ENCODE assay signal across 14 cellular contexts in genomic region chr22:39547587-39547947, GRCh38. TPM values are rescaled to one million over a fixed set of nuclear protein-coding genes. Genes with fewer than 3 reads are reported as not detected.
DNase-seq lines count a peak whose midpoint lies in the region; TF ChIP-seq lines count a peak whose summit lies in the region.
"Had no signal": no experiment of that assay in that cellular context is flagged by ENCODE, and none has a peak within 500 bp of the region (broad histone marks: within the 10 kb centered on the region; RNA-seq: fewer than 3 reads in every experiment).

No MANE protein-coding gene starts in this region.

- H3K4me3 Mint-ChIP-seq in brain: peak overlapping the region in 3 of 5 experiments; percentile 10 to 60 (median 42)
- H3K4me3 Mint-ChIP-seq: CD8-positive, alpha-beta T cell had no signal

- intact Hi-C loops in dorsolateral prefrontal cortex (cut with DNase I): no loop called here
- intact Hi-C loops in prostate gland (cut with DNase I): no loop called here

- no peak for DNase-seq in dorsolateral prefrontal cortex
- no peak for DNase-seq in Ammon's horn (ENCODE audit: low spot score)
- DNase-seq in OCI-M2 (lab: John Stamatoyannopoulos, UW; ENCODE audit: unreplicated experiment): no peak
- no peak for DNase-seq in iPS-NIHi11 (ENCODE audit: low spot score)
- no peak for DNase-seq in prostate gland (ENCODE audit: low spot score)
- DNase-seq: Calu3; CD8-positive, alpha-beta T cell; GF-D8 had no signal

- peaks cover 60% of the 10 kb centered on the region for H3K27me3 Mint-ChIP-seq in brain

- H3K4me1 ChIP-seq in BLaER1 (peaks cover 66% of the 10 kb centered on the region), prostate gland (replicated peaks) (no peaks in the 10 kb centered on the region)
- peaks cover 18 to 56% (median 49%) of the 10 kb centered on the region in 10 experiments for H3K4me1 ChIP-seq in BLaER1 treated with 17β-estradiol and CSF1 and Interleukin-3, amounts not matched to agents 10 nM and 100 nM
- H3K4me1 ChIP-seq: HAP-1 had no signal

- H3K27ac Mint-ChIP-seq in brain: peak overlapping the region in 3 of 5 experiments; percentile 30 to 87 (median 66)
- H3K27ac Mint-ChIP-seq: CD8-positive, alpha-beta T cell had no signal

- TF ChIP-seq CTCF in brain (conservative IDR thresholded peaks at IDR 0.05): no peak
- no peak for TF ChIP-seq CTCF in dorsolateral prefrontal cortex (IDR thresholded peaks at IDR 0.05 in 54 of 56, conservative IDR thresholded peaks at IDR 0.05 in 2 of 56; ENCODE audit: low read depth in 1 of 56, partially characterized antibody in 56 of 56)
- TF ChIP-seq CTCF in prostate gland (IDR thresholded peaks at IDR 0.05): no peak

- no peak for TF ChIP-seq POLR2A in prostate gland (IDR thresholded peaks at IDR 0.05)

- no peaks in the 10 kb centered on the region for H3K9me3 ChIP-seq in BLaER1
- no peaks in the 10 kb centered on the region for H3K9me3 ChIP-seq in BLaER1 treated with 17β-estradiol and CSF1 and Interleukin-3, amounts not matched to agents 10 nM and 100 nM (replicated peaks in 1 of 11)
- H3K9me3 ChIP-seq in prostate gland: no peaks in the 10 kb centered on the region
- H3K9me3 ChIP-seq: HAP-1 had no signal

- no peak overlapping the region for H3K4me3 ChIP-seq in BLaER1
- no peak overlapping the region for H3K4me3 ChIP-seq in BLaER1 treated with 17β-estradiol and CSF1 and Interleukin-3, amounts not matched to agents 10 nM and 100 nM
- peak overlapping the region in 3 of 59 donors; percentile 7 to 15 (median 9) for H3K4me3 ChIP-seq in dorsolateral prefrontal cortex
- no peak overlapping the region for H3K4me3 ChIP-seq in prostate gland
- H3K4me3 ChIP-seq: GM23248, HAP-1, K562 had no signal

- peaks cover 0 to 8% (median 0%) of the 10 kb centered on the region in 5 experiments for H3K9me3 Mint-ChIP-seq in brain

- no peaks in the 10 kb centered on the region for H3K36me3 Mint-ChIP-seq in brain
- H3K36me3 Mint-ChIP-seq: CD8-positive, alpha-beta T cell had no signal

- H3K27me3 ChIP-seq in BLaER1 (no peaks in the 10 kb centered on the region), dorsolateral prefrontal cortex (peaks cover 0 to 69% (median 0%) of the 10 kb centered on the region in 45 donors), prostate gland (replicated peaks; ENCODE audit: insufficient read depth) (no peaks in the 10 kb centered on the region)
- peaks cover 0 to 4% (median 0%) of the 10 kb centered on the region in 11 experiments; a peak in 1 of 22 replicates for H3K27me3 ChIP-seq in BLaER1 treated with 17β-estradiol and CSF1 and Interleukin-3, amounts not matched to agents 10 nM and 100 nM

- no peaks in the 10 kb centered on the region for H3K36me3 ChIP-seq in BLaER1
- H3K36me3 ChIP-seq in BLaER1 treated with 17β-estradiol and CSF1 and Interleukin-3, amounts not matched to agents 10 nM and 100 nM: no peaks in the 10 kb centered on the region
- H3K36me3 ChIP-seq in prostate gland: no peaks in the 10 kb centered on the region
- H3K36me3 ChIP-seq: HAP-1 had no signal

- H3K27ac ChIP-seq in BLaER1 (no peak overlapping the region), dorsolateral prefrontal cortex (peak overlapping the region in 52 of 59 donors; percentile 0 to 84 (median 69)), prostate gland (no peak overlapping the region)
- no peak overlapping the region for H3K27ac ChIP-seq in BLaER1 treated with 17β-estradiol and CSF1 and Interleukin-3, amounts not matched to agents 10 nM and 100 nM
- H3K27ac ChIP-seq: GM23248 had no signal

- H3K9ac ChIP-seq in BLaER1: no peak overlapping the region
- H3K9ac ChIP-seq in BLaER1 treated with 17β-estradiol and CSF1 and Interleukin-3, amounts not matched to agents 10 nM and 100 nM: no peak overlapping the region
- H3K9ac ChIP-seq: GM23248 had no signal

- peaks cover 14% of the 10 kb centered on the region for H4K20me1 ChIP-seq in BLaER1
- H4K20me1 ChIP-seq in BLaER1 treated with 17β-estradiol and CSF1 and Interleukin-3, amounts not matched to agents 10 nM and 100 nM: peaks cover 0 to 33% (median 0%) of the 10 kb centered on the region in 11 experiments; a peak in 5 of 22 replicates

- peaks cover 51% of the 10 kb centered on the region for H3K4me1 Mint-ChIP-seq in brain

- peak overlapping the region; percentile 71 for H3K4me2 ChIP-seq in BLaER1
- H3K4me2 ChIP-seq in BLaER1 treated with 17β-estradiol and CSF1 and Interleukin-3, amounts not matched to agents 10 nM and 100 nM: peak overlapping the region; percentile 57 to 84 (median 73); a peak in 20 of 22 replicates

- WGBS in prostate gland: 40% methylated on average over 2 of the region's 2 CpGs

RNA-seq across cellular contexts. Expression of gene RPS19BP1, which starts 15.0 kb away (rescaled TPM):
- 116 TPM for polyA plus RNA-seq in brain (ENCODE audit: insufficient read depth, low read depth, low replicate concordance)
- 100 to 1,000 TPM in 2 of 120 experiments, 10 to 100 TPM in 118; 44.3 to 109 (median 63.6) TPM for total RNA-seq in dorsolateral prefrontal cortex
- 100 to 1,000 TPM; 186 to 264 TPM for total RNA-seq in prostate gland

RNA-seq across cellular contexts. Expression of gene CACNA1I, which starts 23.0 kb away (rescaled TPM):
- 2.2 TPM for polyA plus RNA-seq in brain (ENCODE audit: insufficient read depth, low read depth, low replicate concordance)
- total RNA-seq in dorsolateral prefrontal cortex (10 to 100 TPM in 119 of 120 experiments, 1 to 10 TPM in 1; 7.4 to 42.2 (median 25.6) TPM), prostate gland (under 1 TPM; 0.05 to 0.68 TPM)
- total RNA-seq: GM23248 had no signal
- polyA plus RNA-seq: GM23248 had no signal

RNA-seq across cellular contexts. Expression of gene ATF4, which starts 27.2 kb away (rescaled TPM):
- 435 TPM for polyA plus RNA-seq in brain (ENCODE audit: insufficient read depth, low read depth, low replicate concordance)
- total RNA-seq in dorsolateral prefrontal cortex: 100 to 1,000 TPM; 110 to 287 (median 161) TPM
- total RNA-seq in prostate gland: 100 to 1,000 TPM; 294 to 334 TPM

RNA-seq across cellular contexts. Expression of gene MIEF1, which starts 45.5 kb away (rescaled TPM):
- polyA plus RNA-seq in brain (ENCODE audit: insufficient read depth, low read depth, low replicate concordance): 22.5 TPM
- 10 to 100 TPM; 21.3 to 40.7 (median 28.0) TPM for total RNA-seq in dorsolateral prefrontal cortex
- 10 to 100 TPM; 24.0 to 38.6 TPM for total RNA-seq in prostate gland

Comparison
In these comparisons a context has a peak if more than half of its experiments do, and no peak if none do; other contexts are left out.
1. H3K27ac ChIP-seq: peak in dorsolateral prefrontal cortex (52 of 59); none in BLaER1 (single experiment), BLaER1 treated with 17β-estradiol and CSF1 and Interleukin-3, amounts not matched to agents 10 nM and 100 nM (0 of 11) and prostate gland (0 of 2).
2. RNA of gene CACNA1I, which starts 23.0 kb away (total RNA-seq): 7.4 to 42.2 TPM in dorsolateral prefrontal cortex; 0.05 to 0.68 TPM in prostate gland; every median in the first group is over 4 times any median in the second.